8 cellular contexts compared by ENCODE assay signal in genomic region chrX:40105791-40106676, GRCh38. TPM values are rescaled to one million over a fixed set of nuclear protein-coding genes. Genes with fewer than 3 reads are reported as not detected.
DNase-seq lines count a peak whose midpoint lies in the region; ATAC-seq, FAIRE-seq and TF ChIP-seq lines count a peak whose summit lies in the region.

No MANE protein-coding gene starts in this region.

- CTCF ChIA-PET in activated CD8-positive, alpha-beta memory T cell treated with anti-CD3 and anti-CD28 coated beads, Interleukin-2, amount 10 ng/mL, durations not matched to agents 7 days and 5 days (lab: Charles Lee), result interaction anchor here (0.7 kb wide), 1 partner anchor 12 kb away, joined by 3 read pairs; no protein-coding TSS in a partner anchor
- CTCF ChIA-PET in endothelial cell of umbilical vein (lab: Charles Lee), result no interaction called here

- dilution Hi-C loops in endothelial cell of umbilical vein (cut with MboI; ENCODE audit: extremely low pct_ligation_motif_present, low sequenced_read_pairs), result no loop called here

- no peaks in the 10 kb centered on the region for H3K9me1 ChIP-seq in endothelial cell of umbilical vein (replicated peaks; ENCODE audit: control insufficient read depth, extremely low read depth, insufficient read depth, low read length)

- H3K27ac Mint-ChIP-seq in activated CD8-positive, alpha-beta memory T cell treated with anti-CD3 and anti-CD28 coated beads, Interleukin-2, amount 10 ng/mL, durations not matched to agents 7 days and 5 days, result peak overlapping the region; percentile 80

- H3K27ac ChIP-seq in 22Rv1 (peak overlapping the region; percentile 98), endothelial cell of umbilical vein (ENCODE audit: insufficient read depth, low read depth, low read length) (peak overlapping the region; percentile 43), muscle layer of colon (ENCODE audit: low read depth, low read length) (peak overlapping the region; percentile 80)

- H3K9me3 Mint-ChIP-seq in activated CD8-positive, alpha-beta memory T cell treated with anti-CD3 and anti-CD28 coated beads, Interleukin-2, amount 10 ng/mL, durations not matched to agents 7 days and 5 days (ENCODE audit: low read depth), result no peaks in the 10 kb centered on the region

- TF ChIP-seq CTCF in 22Rv1 (IDR thresholded peaks at IDR 0.05), result no peak
- no peak for TF ChIP-seq CTCF in endothelial cell of umbilical vein (IDR thresholded peaks at IDR 0.05; ENCODE audit: extremely low read depth in 1 of 2, insufficient read depth in 1 of 2, low read depth in 1 of 2, low read length in 2 of 2)

- H3K79me2 ChIP-seq in endothelial cell of umbilical vein (ENCODE audit: control insufficient read depth, insufficient read depth, low read length), result no peaks in the 10 kb centered on the region

- no TSS peak for BruUV-seq in endothelial cell of umbilical vein (replicated peaks; lab: Mats Ljungman, UMichigan)

- H3K36me3 Mint-ChIP-seq in activated CD8-positive, alpha-beta memory T cell treated with anti-CD3 and anti-CD28 coated beads, Interleukin-2, amount 10 ng/mL, durations not matched to agents 7 days and 5 days, result no peaks in the 10 kb centered on the region

- no peaks in the 10 kb centered on the region for H3K27me3 Mint-ChIP-seq in activated CD8-positive, alpha-beta memory T cell treated with anti-CD3 and anti-CD28 coated beads, Interleukin-2, amount 10 ng/mL, durations not matched to agents 7 days and 5 days

- DNase-seq in NCI-H460 (ENCODE audit: extremely low read depth, low read depth) (peak; percentile 44), endothelial cell of umbilical vein (ENCODE audit: low read depth, low spot score) (peak; percentile 27), superior temporal gyrus (ENCODE audit: extremely low spot score) (peak; percentile 67)
- DNase-seq in activated CD8-positive, alpha-beta memory T cell treated with anti-CD3 and anti-CD28 coated beads, Interleukin-2, amount 10 ng/mL, durations not matched to agents 7 days and 5 days, result peak; percentile 77

- intact Hi-C loops in endothelial cell of umbilical vein (cut with micrococcal nuclease), result loop anchor here (1.0 to 5.0 kb wide), 5 partner anchors 10 to 349 kb away; no protein-coding TSS in a partner anchor

- H3K27me3 ChIP-seq in endothelial cell of umbilical vein (ENCODE audit: control insufficient read depth in 2 of 2, insufficient read depth in 2 of 2, low read length in 2 of 2) (no peaks in the 10 kb centered on the region), muscle layer of colon (ENCODE audit: control insufficient read depth in 1 of 2, insufficient read depth in 2 of 2, low read length in 2 of 2) (peaks cover 12 to 68% of the 10 kb centered on the region in 2 donors)

- H3K4me3 Mint-ChIP-seq in activated CD8-positive, alpha-beta memory T cell treated with anti-CD3 and anti-CD28 coated beads, Interleukin-2, amount 10 ng/mL, durations not matched to agents 7 days and 5 days, result peak overlapping the region; percentile 76

- H3K9ac ChIP-seq in endothelial cell of umbilical vein (replicated peaks; ENCODE audit: extremely low read depth, insufficient read depth, low read length), result peak overlapping the region; percentile 32
- H3K9ac ChIP-seq in muscle layer of colon (ENCODE audit: low read length), result peak overlapping the region; percentile 5

- H3K9me3 ChIP-seq in endothelial cell of umbilical vein (replicated peaks; ENCODE audit: control insufficient read depth, insufficient read depth, low read length) (no peaks in the 10 kb centered on the region), muscle layer of colon (ENCODE audit: low read length) (no peaks in the 10 kb centered on the region)

- H3K4me1 Mint-ChIP-seq in activated CD8-positive, alpha-beta memory T cell treated with anti-CD3 and anti-CD28 coated beads, Interleukin-2, amount 10 ng/mL, durations not matched to agents 7 days and 5 days, result peaks cover 11% of the 10 kb centered on the region

- H4K20me1 ChIP-seq in endothelial cell of umbilical vein (replicated peaks; ENCODE audit: control insufficient read depth, extremely low read depth, insufficient read depth, low read length), result no peaks in the 10 kb centered on the region

- H3K4me3 ChIP-seq in endothelial cell of umbilical vein (replicated peaks in 1 of 3; ENCODE audit: insufficient read depth in 1 of 3, low read depth in 1 of 3, low read length in 3 of 3) (peak overlapping the region in 1 of 3 experiments; percentile 40), muscle layer of colon (ENCODE audit: low read depth in 1 of 2, low read length in 2 of 2) (peak overlapping the region; percentile 43 to 61)

- ATAC-seq in GM18867 (IDR thresholded peaks at IDR 0.05; ENCODE audit: unreplicated experiment), result peak; percentile 29
- ATAC-seq in activated CD8-positive, alpha-beta memory T cell treated with anti-CD3 and anti-CD28 coated beads, Interleukin-2, amount 10 ng/mL, durations not matched to agents 7 days and 5 days, result peak; percentile 46
- no peak for ATAC-seq in HG02763 (IDR thresholded peaks at IDR 0.05; ENCODE audit: unreplicated experiment)

- peak; percentile 56 for FAIRE-seq in endothelial cell of umbilical vein (lab: Jason Lieb, UNC)

- H3K36me3 ChIP-seq in endothelial cell of umbilical vein (ENCODE audit: control insufficient read depth in 2 of 2, extremely low read depth in 1 of 2, insufficient read depth in 2 of 2, low read length in 2 of 2) (no peaks in the 10 kb centered on the region), muscle layer of colon (ENCODE audit: insufficient read depth, low read length) (no peaks in the 10 kb centered on the region)

- H3K4me2 ChIP-seq in endothelial cell of umbilical vein (ENCODE audit: insufficient read depth, low read length), result peak overlapping the region; percentile 38

- no peak overlapping the region for H2AFZ ChIP-seq in endothelial cell of umbilical vein (ENCODE audit: low read depth, low read length)

- POLR2A ChIA-PET in endothelial cell of umbilical vein (lab: Charles Lee), result no interaction called here

- TF ChIP-seq POLR2A in endothelial cell of umbilical vein (IDR thresholded peaks at IDR 0.05; ENCODE audit: low read depth, low read length), result no peak

- H3K4me1 ChIP-seq in endothelial cell of umbilical vein (ENCODE audit: control insufficient read depth, extremely low read depth, insufficient read depth, low read length), result peaks cover 13% of the 10 kb centered on the region
- H3K4me1 ChIP-seq in muscle layer of colon (ENCODE audit: insufficient read depth, low read length), result peaks cover 10% of the 10 kb centered on the region

TF ChIP-seq in endothelial cell of umbilical vein, 7 proteins besides CTCF, POLR2A, EP300 and RAD21:
- TF ChIP-seq GATA2 (IDR thresholded peaks at IDR 0.05; ENCODE audit: insufficient read depth, insufficient read length, low read depth, low read length), result no peak
- TF ChIP-seq EZH2 (IDR thresholded peaks at IDR 0.05; ENCODE audit: borderline replicate concordance, low read depth, low read length, severe bottlenecking), result no peak
- no peak for TF ChIP-seq MYC (IDR thresholded peaks at IDR 0.05; ENCODE audit: low read depth, low read length)
- no peak for TF ChIP-seq POLR2AphosphoS5 (IDR thresholded peaks at IDR 0.05; ENCODE audit: insufficient read depth, low read depth, low read length)
- TF ChIP-seq JUN (IDR thresholded peaks at IDR 0.05; ENCODE audit: borderline replicate concordance, insufficient read depth, insufficient read length, low read depth), result no peak
- no peak for TF ChIP-seq MAX (IDR thresholded peaks at IDR 0.05; ENCODE audit: insufficient read depth, insufficient read length)
- no peak for TF ChIP-seq FOS (IDR thresholded peaks at IDR 0.05; ENCODE audit: borderline replicate concordance, insufficient read depth, low read length)

RNA-seq across cellular contexts. Expression of gene BCOR, which starts 8.3 kb away (rescaled TPM):
- 21.1 and 25.9 TPM in 2 replicates for total RNA-seq in NCI-H460 (2014; rRNA removed; shearing (Covaris generic))
- polyA plus RNA-seq in NCI-H460 (2014; cell fraction: nucleus; rRNA removed), result 14.8 and 18.2 TPM in 2 replicates
- 10 to 100 TPM; 43.9 to 58.0 TPM for total RNA-seq in activated CD8-positive, alpha-beta memory T cell treated with anti-CD3 and anti-CD28 coated beads, Interleukin-2, amount 10 ng/mL, durations not matched to agents 7 days and 5 days
- total RNA-seq in endothelial cell of umbilical vein, result 23.9 and 24.2 TPM in 2 replicates
- 10.1 and 11.9 TPM in 2 replicates for polyA plus RNA-seq in endothelial cell of umbilical vein
- 11.0 and 11.3 TPM in 2 replicates for polyA plus RNA-seq in endothelial cell of umbilical vein (2011; cell fraction: cytosol; rRNA removed)
- polyA plus RNA-seq in endothelial cell of umbilical vein (2011; cell fraction: nucleus; rRNA removed), result 15.7 and 18.2 TPM in 2 replicates
- polyA plus RNA-seq in endothelial cell of umbilical vein (2012), result 19.4 and 20.9 TPM in 2 replicates
- 17.8 and 20.6 TPM in 2 replicates for polyA minus RNA-seq in endothelial cell of umbilical vein
- 25.7 TPM for polyA minus RNA-seq in endothelial cell of umbilical vein (2011; cell fraction: cytosol; rRNA and poly(A)+ RNA removed)
- 12.8 and 13.3 TPM in 2 replicates for polyA minus RNA-seq in endothelial cell of umbilical vein (2011; cell fraction: nucleus; rRNA and poly(A)+ RNA removed)

Comparison
In these comparisons a context has a peak if more than half of its experiments do, and no peak if none do; other contexts are left out.
1. H3K27ac ChIP-seq: peak in every context shown above with its lines; median percentile 98 in 22Rv1; 80 in muscle layer of colon; 43 in endothelial cell of umbilical vein.
2. DNase-seq: peak in every context shown above with its lines; median percentile 77 in activated CD8-positive, alpha-beta memory T cell treated with anti-CD3 and anti-CD28 coated beads, Interleukin-2, amount 10 ng/mL, durations not matched to agents 7 days and 5 days; 67 in superior temporal gyrus; 44 in NCI-H460; 27 in endothelial cell of umbilical vein.